Comparison of ENCODE assay signal across 8 cellular contexts in the genomic region with DNA sequence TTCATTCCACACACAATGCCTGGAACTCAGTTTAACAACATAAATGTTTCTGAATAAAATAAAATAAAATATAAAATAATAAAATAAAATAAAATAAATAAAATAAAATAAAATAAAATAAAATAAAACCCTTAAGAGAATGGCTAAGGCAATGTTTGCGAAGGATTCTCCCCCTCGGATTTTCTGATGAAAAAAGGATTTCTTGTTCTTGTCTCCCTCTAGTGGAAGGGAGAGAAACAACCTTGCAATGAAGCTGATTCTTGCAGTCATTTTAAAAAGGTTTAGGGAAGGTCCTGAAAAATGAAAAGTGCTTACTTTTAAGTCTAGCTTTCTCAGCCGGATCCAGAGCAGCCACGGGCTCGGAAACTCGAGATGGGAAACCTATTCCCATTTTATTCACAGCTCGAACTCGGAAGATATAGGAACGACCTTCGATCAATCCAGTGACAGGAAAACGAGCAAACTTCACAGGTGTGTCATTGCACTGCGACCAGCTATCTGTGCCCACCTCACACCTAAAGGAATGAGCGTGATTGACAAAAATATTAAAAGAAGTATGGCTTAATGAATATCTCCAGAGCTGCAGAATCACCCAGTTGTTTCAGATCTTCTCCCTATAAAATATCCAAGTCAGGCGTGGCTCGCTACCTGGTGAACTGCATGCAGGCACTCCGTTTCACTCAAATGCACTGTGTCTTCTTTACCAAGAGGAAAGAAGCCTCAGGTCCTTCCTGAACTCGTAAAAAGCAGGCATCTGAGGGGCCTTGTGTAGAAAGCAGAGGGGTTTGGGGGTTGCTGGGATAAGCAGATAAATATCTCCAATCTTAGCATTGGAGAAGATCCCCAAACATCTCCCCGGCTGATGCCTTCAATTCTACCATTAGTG.
DNase-seq lines count a peak whose midpoint lies in the region; ATAC-seq, FAIRE-seq and TF ChIP-seq lines count a peak whose summit lies in the region.

No MANE protein-coding gene starts in this region.

- no peaks in the 10 kb centered on the region for H4K20me1 ChIP-seq in astrocyte (ENCODE audit: insufficient read depth, low read length)

- H3K4me1 ChIP-seq in cardiac muscle cell (ENCODE audit: low read depth) (no peaks in the 10 kb centered on the region), astrocyte (ENCODE audit: insufficient read depth, low read length) (no peaks in the 10 kb centered on the region), kidney (ENCODE audit: control insufficient read depth in 1 of 2, insufficient read depth in 1 of 2, low read depth in 1 of 2, low read length in 2 of 2) (peaks cover 3 to 5% of the 10 kb centered on the region in 2 donors)

- TF ChIP-seq CTCF in cardiac muscle cell (IDR thresholded peaks at IDR 0.05; ENCODE audit: low read depth, low read length) = peak; percentile 75
- peak; percentile 74 for TF ChIP-seq CTCF in astrocyte (IDR thresholded peaks at IDR 0.05; ENCODE audit: insufficient read depth, low read depth, low read length)
- peak; percentile 68 for TF ChIP-seq CTCF in kidney (IDR thresholded peaks at IDR 0.05; ENCODE audit: borderline replicate concordance, extremely low read depth, insufficient read depth)

- no peak overlapping the region for H2AFZ ChIP-seq in astrocyte (ENCODE audit: low read depth, low read length)

- H3K27me3 Mint-ChIP-seq in astrocyte (ENCODE audit: low read depth, unreplicated experiment) = peaks cover 11% of the 10 kb centered on the region
- H3K27me3 Mint-ChIP-seq in effector memory CD8-positive, alpha-beta T cell = no peaks in the 10 kb centered on the region

- H3K4me2 ChIP-seq in astrocyte (ENCODE audit: low read length) = no peak overlapping the region

- H3K27me3 ChIP-seq in cardiac muscle cell (no peaks in the 10 kb centered on the region), astrocyte (ENCODE audit: insufficient read depth, low read length) (peaks cover 3% of the 10 kb centered on the region)

- peaks cover 33% of the 10 kb centered on the region for H3K36me3 ChIP-seq in cardiac muscle cell
- H3K36me3 ChIP-seq in astrocyte (ENCODE audit: insufficient read depth, low read length) = no peaks in the 10 kb centered on the region
- no peaks in the 10 kb centered on the region for H3K36me3 ChIP-seq in kidney (ENCODE audit: control insufficient read depth in 1 of 2, insufficient read depth in 2 of 2, low read length in 2 of 2)

- intact Hi-C loops in left ventricle myocardium superior (cut with micrococcal nuclease) = no loop called here
- intact Hi-C loops in kidney (cut with DNase I) = loop anchor here (5.0 kb wide), 1 partner anchor 219 kb away; no protein-coding TSS in a partner anchor

- no peak for ATAC-seq in left ventricle myocardium superior
- ATAC-seq in effector memory CD8-positive, alpha-beta T cell (replicated peaks) = no peak
- no peak for ATAC-seq in HG02885 (IDR thresholded peaks at IDR 0.05; ENCODE audit: poor library complexity, unreplicated experiment)

- no peaks in the 10 kb centered on the region for H3K36me3 Mint-ChIP-seq in astrocyte (ENCODE audit: low read depth, unreplicated experiment)
- H3K36me3 Mint-ChIP-seq in effector memory CD8-positive, alpha-beta T cell (ENCODE audit: insufficient read depth) = no peaks in the 10 kb centered on the region

- H3K27ac ChIP-seq in cardiac muscle cell = peak overlapping the region; percentile 58
- no peak overlapping the region for H3K27ac ChIP-seq in astrocyte (ENCODE audit: low read depth, low read length)
- no peak overlapping the region for H3K27ac ChIP-seq in kidney (ENCODE audit: low read depth in 2 of 2, low read length in 2 of 2)

- no peak overlapping the region for H3K9ac ChIP-seq in astrocyte (ENCODE audit: low read length)
- no peak overlapping the region for H3K9ac ChIP-seq in kidney (ENCODE audit: low read length in 2 of 2)

- H3K79me2 ChIP-seq in astrocyte (ENCODE audit: insufficient read depth, low read length) = no peaks in the 10 kb centered on the region

- DNase-seq in cardiac muscle cell (ENCODE audit: low read depth in 1 of 2, low spot score in 1 of 2) = peak; percentile 40 to 57
- no peak for DNase-seq in left ventricle myocardium superior
- peak; percentile 8 for DNase-seq in NCI-H1417 treated with DMSO at 0.1 percent for 48 hours (lab: John Stamatoyannopoulos, UW)
- peak; percentile 2 for DNase-seq in astrocyte (ENCODE audit: low read depth)
- DNase-seq in kidney = no peak
- DNase-seq in urothelium cell line (ENCODE audit: low spot score) = peak; percentile 80
- DNase-seq in effector memory CD8-positive, alpha-beta T cell = no peak

- H3K4me3 ChIP-seq in cardiac muscle cell = no peak overlapping the region
- H3K4me3 ChIP-seq in astrocyte (ENCODE audit: insufficient read depth, low read depth, low read length) = no peak overlapping the region
- H3K4me3 ChIP-seq in kidney (ENCODE audit: low read length in 2 of 2) = peak overlapping the region in 1 of 2 donors; percentile 30

- H3K9me3 ChIP-seq in cardiac muscle cell (ENCODE audit: low read depth) (no peaks in the 10 kb centered on the region), astrocyte (ENCODE audit: insufficient read depth, low read depth, low read length) (no peaks in the 10 kb centered on the region), kidney (ENCODE audit: control insufficient read depth in 1 of 2, low read length in 2 of 2) (no peaks in the 10 kb centered on the region)

- no peak overlapping the region for H3K4me3 Mint-ChIP-seq in astrocyte (ENCODE audit: unreplicated experiment)
- no peak overlapping the region for H3K4me3 Mint-ChIP-seq in effector memory CD8-positive, alpha-beta T cell

- no peak for FAIRE-seq in astrocyte (lab: Jason Lieb, UNC)
- FAIRE-seq in kidney (lab: Jason Lieb, UNC) = peak; percentile 95
- no peak for FAIRE-seq in urothelium cell line (lab: Jason Lieb, UNC)

- H3K9me3 Mint-ChIP-seq in astrocyte (ENCODE audit: unreplicated experiment) = no peaks in the 10 kb centered on the region
- H3K9me3 Mint-ChIP-seq in effector memory CD8-positive, alpha-beta T cell = no peaks in the 10 kb centered on the region

- H3K4me1 Mint-ChIP-seq in astrocyte (ENCODE audit: low read depth, unreplicated experiment) = no peaks in the 10 kb centered on the region
- H3K4me1 Mint-ChIP-seq in effector memory CD8-positive, alpha-beta T cell (ENCODE audit: low read depth in 2 of 2) = peaks cover 0 to 15% of the 10 kb centered on the region in 2 donors

- H3K27ac Mint-ChIP-seq in astrocyte (ENCODE audit: unreplicated experiment) = no peak overlapping the region
- H3K27ac Mint-ChIP-seq in effector memory CD8-positive, alpha-beta T cell = no peak overlapping the region

Comparison
In these comparisons a context has a peak if more than half of its experiments do, and no peak if none do; other contexts are left out.
1. DNase-seq: peak in cardiac muscle cell (2 of 2), NCI-H1417 treated with DMSO at 0.1 percent for 48 hours (single experiment), astrocyte (single experiment) and urothelium cell line (single experiment); none in left ventricle myocardium superior (single experiment), kidney (single experiment) and effector memory CD8-positive, alpha-beta T cell (0 of 3).
2. Peak in every context shown above with its lines, with median percentiles within 50 percentile points of each other: CTCF ChIP-seq.